Comparison of ENCODE assay signal across 8 cellular contexts in genomic region chr1:153789478-153790148, GRCh38. TPM values are rescaled to one million over a fixed set of nuclear protein-coding genes. Genes with fewer than 3 reads are reported as not detected.
DNase-seq lines count a peak whose midpoint lies in the region; ATAC-seq and TF ChIP-seq lines count a peak whose summit lies in the region.

No MANE protein-coding gene starts in this region.

- H3K27ac Mint-ChIP-seq in activated CD4-positive, alpha-beta T cell treated with anti-CD3 and anti-CD28 coated beads, Interleukin-2, amount 10 ng/mL, durations not matched to agents 24 days and 14 days: peak overlapping the region; percentile 76
- peak overlapping the region; percentile 89 for H3K27ac Mint-ChIP-seq in activated naive CD8-positive, alpha-beta T cell treated with anti-CD3 and anti-CD28 coated beads, Interleukin-2, amount 10 ng/mL, durations not matched to agents 7 days and 5 days

- H3K4me1 ChIP-seq in liver (ENCODE audit: control insufficient read depth in 4 of 4, insufficient read depth in 4 of 4, low read length in 3 of 4): peaks cover 3 to 19% (median 15%) of the 10 kb centered on the region in 4 donors
- H3K4me1 ChIP-seq in thoracic aorta (ENCODE audit: control insufficient read depth in 1 of 2, low read depth in 2 of 2): peaks cover 4 to 28% of the 10 kb centered on the region in 2 donors
- H3K4me1 ChIP-seq in foreskin keratinocyte: no peaks in the 10 kb centered on the region

- peak overlapping the region; percentile 58 to 81 for H3K27ac ChIP-seq in liver (ENCODE audit: low read depth in 1 of 2, low read length in 2 of 2)
- peak overlapping the region; percentile 98 to 99 for H3K27ac ChIP-seq in thoracic aorta
- H3K27ac ChIP-seq in foreskin keratinocyte: no peak overlapping the region

- intact Hi-C loops in activated CD4-positive, alpha-beta T cell treated with anti-CD3 and anti-CD28 coated beads, Interleukin-2, amount 10 ng/mL, durations not matched to agents 24 days and 14 days (cut with micrococcal nuclease): no loop called here
- intact Hi-C loops in sciatic nerve (cut with DNase I): loop anchor here (5.0 kb wide), 1 partner anchor 193 kb away; no protein-coding TSS in a partner anchor

- H3K4me3 ChIP-seq in liver (ENCODE audit: low read depth in 1 of 3, low read length in 3 of 3) (no peak overlapping the region), thoracic aorta (peak overlapping the region; percentile 73)

- peak; percentile 58 to 65 for TF ChIP-seq RAD21 in liver (IDR thresholded peaks at IDR 0.05)

- no peaks in the 10 kb centered on the region for H3K36me3 Mint-ChIP-seq in activated CD4-positive, alpha-beta T cell treated with anti-CD3 and anti-CD28 coated beads, Interleukin-2, amount 10 ng/mL, durations not matched to agents 24 days and 14 days (ENCODE audit: low read depth)
- peaks cover 6% of the 10 kb centered on the region for H3K36me3 Mint-ChIP-seq in activated naive CD8-positive, alpha-beta T cell treated with anti-CD3 and anti-CD28 coated beads, Interleukin-2, amount 10 ng/mL, durations not matched to agents 7 days and 5 days

- H3K27me3 Mint-ChIP-seq in activated CD4-positive, alpha-beta T cell treated with anti-CD3 and anti-CD28 coated beads, Interleukin-2, amount 10 ng/mL, durations not matched to agents 24 days and 14 days: peaks cover 12% of the 10 kb centered on the region
- H3K27me3 Mint-ChIP-seq in activated naive CD8-positive, alpha-beta T cell treated with anti-CD3 and anti-CD28 coated beads, Interleukin-2, amount 10 ng/mL, durations not matched to agents 7 days and 5 days: no peaks in the 10 kb centered on the region

- peak overlapping the region; percentile 39 for H3K4me3 Mint-ChIP-seq in activated CD4-positive, alpha-beta T cell treated with anti-CD3 and anti-CD28 coated beads, Interleukin-2, amount 10 ng/mL, durations not matched to agents 24 days and 14 days
- H3K4me3 Mint-ChIP-seq in activated naive CD8-positive, alpha-beta T cell treated with anti-CD3 and anti-CD28 coated beads, Interleukin-2, amount 10 ng/mL, durations not matched to agents 7 days and 5 days: peak overlapping the region; percentile 80

- H3K27me3 ChIP-seq in liver (ENCODE audit: control insufficient read depth in 4 of 4, insufficient read depth in 4 of 4, low read length in 3 of 4) (no peaks in the 10 kb centered on the region), thoracic aorta (replicated peaks; ENCODE audit: insufficient read depth) (no peaks in the 10 kb centered on the region), foreskin keratinocyte (peaks cover 10% of the 10 kb centered on the region)

- peak; percentile 31 for ATAC-seq in activated naive CD8-positive, alpha-beta T cell treated with anti-CD3 and anti-CD28 coated beads, Interleukin-2, amount 10 ng/mL, durations not matched to agents 7 days and 5 days (ENCODE audit: low read depth)
- peak; percentile 26 for ATAC-seq in thoracic aorta (ENCODE audit: insufficient number of reproducible peaks, low FRiP score, low read depth)
- ATAC-seq in foreskin keratinocyte: no peak
- no peak for ATAC-seq in sciatic nerve

- no peaks in the 10 kb centered on the region for H3K9me3 ChIP-seq in liver (ENCODE audit: control insufficient read depth in 4 of 4, low read length in 3 of 4)
- no peaks in the 10 kb centered on the region for H3K9me3 ChIP-seq in thoracic aorta

- POLR2A ChIA-PET in activated naive CD8-positive, alpha-beta T cell treated with anti-CD3 and anti-CD28 coated beads, Interleukin-2, amount 10 ng/mL, durations not matched to agents 7 days and 5 days (lab: Charles Lee): interaction anchor here (1.0 to 2.7 kb wide), 6 partner anchors 14 to 201 kb away, joined by 3 to 17 read pairs (median 4); partner anchors contain the start of genes DENND4B, JTB, RPS27 and SLC27A3

- H3K9me3 Mint-ChIP-seq in activated CD4-positive, alpha-beta T cell treated with anti-CD3 and anti-CD28 coated beads, Interleukin-2, amount 10 ng/mL, durations not matched to agents 24 days and 14 days: no peaks in the 10 kb centered on the region
- H3K9me3 Mint-ChIP-seq in activated naive CD8-positive, alpha-beta T cell treated with anti-CD3 and anti-CD28 coated beads, Interleukin-2, amount 10 ng/mL, durations not matched to agents 7 days and 5 days: no peaks in the 10 kb centered on the region

- DNase-seq in activated CD4-positive, alpha-beta T cell treated with anti-CD3 and anti-CD28 coated beads, Interleukin-2, amount 10 ng/mL, durations not matched to agents 24 days and 14 days: peak; percentile 62
- no peak for DNase-seq in activated CD4-positive, alpha-beta T cell treated with anti-CD3 and anti-CD28 coated beads, Interleukin-2, amount 50 U/mL, for 4 hours
- peak; percentile 43 for DNase-seq in activated naive CD8-positive, alpha-beta T cell treated with anti-CD3 and anti-CD28 coated beads, Interleukin-2, amount 10 ng/mL, durations not matched to agents 7 days and 5 days
- DNase-seq in thoracic aorta (ENCODE audit: low spot score): no peak
- no peak for DNase-seq in foreskin keratinocyte
- no peak for DNase-seq in sciatic nerve (ENCODE audit: low spot score)
- no peak for DNase-seq in RPMI8226

- H3K9ac ChIP-seq in liver (ENCODE audit: low read depth in 1 of 2, low read length in 2 of 2): no peak overlapping the region

- H3K4me1 Mint-ChIP-seq in activated CD4-positive, alpha-beta T cell treated with anti-CD3 and anti-CD28 coated beads, Interleukin-2, amount 10 ng/mL, durations not matched to agents 24 days and 14 days: peaks cover 27% of the 10 kb centered on the region
- H3K4me1 Mint-ChIP-seq in activated naive CD8-positive, alpha-beta T cell treated with anti-CD3 and anti-CD28 coated beads, Interleukin-2, amount 10 ng/mL, durations not matched to agents 7 days and 5 days: peaks cover 43% of the 10 kb centered on the region

- 35% methylated on average over 25 of the region's 25 CpGs for WGBS in liver

- no peak for TF ChIP-seq CTCF in liver (IDR thresholded peaks at IDR 0.05; ENCODE audit: low read depth, low read length, missing input control)
- TF ChIP-seq CTCF in thoracic aorta (IDR thresholded peaks at IDR 0.05): no peak
- TF ChIP-seq CTCF in foreskin keratinocyte (conservative IDR thresholded peaks at IDR 0.05): no peak

- no peaks in the 10 kb centered on the region for H3K36me3 ChIP-seq in liver (ENCODE audit: control insufficient read depth in 4 of 4, insufficient read depth in 3 of 4, low read depth in 1 of 4, low read length in 3 of 4)
- H3K36me3 ChIP-seq in thoracic aorta: no peaks in the 10 kb centered on the region

TF ChIP-seq in liver, 16 proteins besides CTCF, POLR2A, EP300 and RAD21:
- TF ChIP-seq YY1 (IDR thresholded peaks at IDR 0.05) (peak; percentile 62), REST (IDR thresholded peaks at IDR 0.05) (no peak), HNF4A (conservative IDR thresholded peaks at IDR 0.05) (peak; percentile 62 to 72), RXRA (IDR thresholded peaks at IDR 0.05) (peak; percentile 80 to 86), GABPA (IDR thresholded peaks at IDR 0.05 in 1 of 2, conservative IDR thresholded peaks at IDR 0.05 in 1 of 2) (peak in 1 of 2 donors; percentile 23), SP1 (IDR thresholded peaks at IDR 0.05) (peak; percentile 77), MAX (IDR thresholded peaks at IDR 0.05) (peak; percentile 58), FOXA2 (IDR thresholded peaks at IDR 0.05) (no peak)
TF ChIP-seq in liver: peak in this region for 6.

RNA-seq across cellular contexts. Expression of gene SLC27A3, which starts 14.4 kb away (rescaled TPM):
- 10.0 and 10.3 TPM in 2 replicates for total RNA-seq in activated CD4-positive, alpha-beta T cell treated with anti-CD3 and anti-CD28 coated beads, Interleukin-2, amount 10 ng/mL, durations not matched to agents 24 days and 14 days
- 10 to 100 TPM; 38.9 to 44.0 TPM for total RNA-seq in activated naive CD8-positive, alpha-beta T cell treated with anti-CD3 and anti-CD28 coated beads, Interleukin-2, amount 10 ng/mL, durations not matched to agents 7 days and 5 days
- total RNA-seq in liver (10 to 100 TPM; 18.1 to 29.1 TPM), thoracic aorta (100 to 1,000 TPM in 1 of 2 donors, 10 to 100 TPM in 1; 71.7 to 116 TPM), foreskin keratinocyte (10.3 and 11.4 TPM in 2 replicates), sciatic nerve (38.0 TPM)
- polyA plus RNA-seq in liver (10 to 100 TPM; 27.2 to 47.4 TPM), foreskin keratinocyte (15.0 TPM in 2 replicates)

Comparison
In these comparisons a context has a peak if more than half of its experiments do, and no peak if none do; other contexts are left out.
1. DNase-seq: peak in activated CD4-positive, alpha-beta T cell treated with anti-CD3 and anti-CD28 coated beads, Interleukin-2, amount 10 ng/mL, durations not matched to agents 24 days and 14 days (single experiment) and activated naive CD8-positive, alpha-beta T cell treated with anti-CD3 and anti-CD28 coated beads, Interleukin-2, amount 10 ng/mL, durations not matched to agents 7 days and 5 days (single experiment); none in activated CD4-positive, alpha-beta T cell treated with anti-CD3 and anti-CD28 coated beads, Interleukin-2, amount 50 U/mL, for 4 hours (0 of 2), thoracic aorta (single experiment), foreskin keratinocyte (0 of 2), sciatic nerve (single experiment) and RPMI8226 (single experiment).
2. ATAC-seq: peak in activated naive CD8-positive, alpha-beta T cell treated with anti-CD3 and anti-CD28 coated beads, Interleukin-2, amount 10 ng/mL, durations not matched to agents 7 days and 5 days (single experiment) and thoracic aorta (single experiment); none in foreskin keratinocyte (single experiment) and sciatic nerve (single experiment).